ENCODE assay signal across 8 cellular contexts in genomic region chr19:5987077-5987818, GRCh38. TPM values are rescaled to one million over a fixed set of nuclear protein-coding genes. Genes with fewer than 3 reads are reported as not detected.
DNase-seq lines count a peak whose midpoint lies in the region; ATAC-seq and TF ChIP-seq lines count a peak whose summit lies in the region.

No MANE protein-coding gene starts in this region.

- TF ChIP-seq CTCF in left ventricle myocardium inferior (IDR thresholded peaks at IDR 0.05; ENCODE audit: borderline replicate concordance) = peak; percentile 98

- H3K27ac ChIP-seq in left ventricle myocardium inferior (replicated peaks) = no peak overlapping the region

- peak overlapping the region; percentile 22 for H3K9ac ChIP-seq in adipocyte (ENCODE audit: low read length)

- intact Hi-C loops in left ventricle myocardium inferior (cut with micrococcal nuclease) = loop anchor here (5.0 kb wide), 1 partner anchor 35 kb away; no protein-coding TSS in a partner anchor

- H3K9me3 ChIP-seq in adipocyte (ENCODE audit: control insufficient read depth, low read length) (no peaks in the 10 kb centered on the region), left ventricle myocardium inferior (replicated peaks) (no peaks in the 10 kb centered on the region)

- ATAC-seq in GM19467 (IDR thresholded peaks at IDR 0.05; ENCODE audit: unreplicated experiment) = no peak

- DNase-seq in GF-D8 (lab: John Stamatoyannopoulos, UW) (peak; percentile 37), NCI-H128 (lab: John Stamatoyannopoulos, UW; ENCODE audit: unreplicated experiment) (peak; percentile 86), SW480 (ENCODE audit: low spot score) (peak; percentile 69), adipocyte (ENCODE audit: low read depth) (peak; percentile 95), left ventricle myocardium inferior (peak; percentile 58), putamen (ENCODE audit: low spot score) (peak; percentile 66), ureter (ENCODE audit: low spot score) (peak; percentile 85)

- H3K4me3 ChIP-seq in adipocyte (ENCODE audit: low read length) (peak overlapping the region; percentile 61), left ventricle myocardium inferior (peak overlapping the region; percentile 56)

- H3K36me3 ChIP-seq in adipocyte (ENCODE audit: control insufficient read depth, insufficient read depth, low read length, severe bottlenecking) (peaks cover 4% of the 10 kb centered on the region), left ventricle myocardium inferior (no peaks in the 10 kb centered on the region)

- H3K4me1 ChIP-seq in adipocyte (ENCODE audit: control insufficient read depth, insufficient read depth, low read length) (peaks cover 22% of the 10 kb centered on the region), left ventricle myocardium inferior (peaks cover 11% of the 10 kb centered on the region)

- H3K27me3 ChIP-seq in adipocyte (replicated peaks; ENCODE audit: control insufficient read depth, insufficient read depth, low read length) = no peaks in the 10 kb centered on the region
- H3K27me3 ChIP-seq in left ventricle myocardium inferior (ENCODE audit: low read depth) = no peaks in the 10 kb centered on the region

RNA-seq across cellular contexts. Expression of gene RANBP3, which starts 9.3 kb away (rescaled TPM):
- total RNA-seq in left ventricle myocardium inferior (54.8 TPM), ureter (94.3 TPM)

Comparison
In these comparisons a context has a peak if more than half of its experiments do, and no peak if none do; other contexts are left out.
1. DNase-seq: peak in every context shown above with its lines; median percentile 95 in adipocyte; 86 in NCI-H128; 85 in ureter; 69 in SW480; 66 in putamen; 58 in left ventricle myocardium inferior; 37 in GF-D8.